In the genomic region with DNA sequence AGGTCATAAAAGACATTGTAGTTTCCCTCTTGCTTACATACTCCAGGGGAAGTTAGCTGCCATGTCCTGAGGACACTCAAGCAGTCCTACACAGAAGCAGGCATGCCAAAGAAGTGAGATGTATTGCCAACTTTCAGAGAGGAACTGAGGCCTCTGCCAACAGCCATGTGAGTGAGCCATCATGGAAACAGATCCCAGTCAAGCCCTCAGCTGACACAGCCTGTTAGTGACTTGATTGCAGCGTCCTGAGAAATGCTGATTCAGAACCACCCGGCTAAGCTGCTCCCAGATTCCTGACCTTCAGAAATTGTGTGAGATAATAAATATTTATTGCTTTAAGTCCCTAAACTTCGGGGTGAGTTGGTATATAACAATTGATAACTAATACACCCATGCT, we compare ENCODE assay signal across 11 cellular contexts. TPM values are rescaled to one million over a fixed set of nuclear protein-coding genes. Genes with fewer than 3 reads are reported as not detected.
A peak's percentile ranks its signal among the peaks of the same experiment; 100 is the strongest.
DNase-seq lines count a peak whose midpoint lies in the region; ATAC-seq and TF ChIP-seq lines count a peak whose summit lies in the region.
"Had no signal": no experiment of that assay in that cellular context is flagged by ENCODE, and none has a peak within 500 bp of the region (broad histone marks: within the 10 kb centered on the region; RNA-seq: fewer than 3 reads in every experiment).

No MANE protein-coding gene starts in this region.

- H3K4me2 ChIP-seq in IMR-90 (ENCODE audit: low read depth, low read length) = no peak overlapping the region

- no peaks in the 10 kb centered on the region; the same call in 1 of the 2 replicates for H3K27me3 ChIP-seq in IMR-90 (ENCODE audit: control insufficient read depth, insufficient read depth, low read length)
- no peaks in the 10 kb centered on the region for H3K27me3 ChIP-seq in stomach
- H3K27me3 ChIP-seq in spleen (replicated peaks in 1 of 7) = no peaks in the 10 kb centered on the region

- TF ChIP-seq CTCF in IMR-90 (conservative IDR thresholded peaks at IDR 0.05; ENCODE audit: low read depth, low read length) = no peak
- TF ChIP-seq CTCF in VCaP (conservative IDR thresholded peaks at IDR 0.05) = no peak
- no peak for TF ChIP-seq CTCF in stomach (IDR thresholded peaks at IDR 0.05)
- TF ChIP-seq CTCF in spleen (IDR thresholded peaks at IDR 0.05 in 8 of 11, conservative IDR thresholded peaks at IDR 0.05 in 3 of 11) = no peak

- no peaks in the 10 kb centered on the region for H4K20me1 ChIP-seq in IMR-90 (ENCODE audit: insufficient read depth, low read length)

- H2BK120ac ChIP-seq in IMR-90 (ENCODE audit: low read depth, low read length) = no peak overlapping the region

- TF ChIP-seq EP300 in stomach (IDR thresholded peaks at IDR 0.05) = no peak

- no peak for TF ChIP-seq RAD21 in IMR-90 (IDR thresholded peaks at IDR 0.05; ENCODE audit: low read length)

- ATAC-seq in IMR-90 (ENCODE audit: low read depth) = no peak
- ATAC-seq in HG03460 (IDR thresholded peaks at IDR 0.05; ENCODE audit: unreplicated experiment) = no peak

- H3K9me3 ChIP-seq in IMR-90 (ENCODE audit: control insufficient read depth, insufficient read depth, low read length) (no peaks in the 10 kb centered on the region), stomach (no peaks in the 10 kb centered on the region), spleen (no peaks in the 10 kb centered on the region)

- H3K23ac ChIP-seq in IMR-90 (ENCODE audit: low read depth, low read length) = no peak overlapping the region

- TF ChIP-seq POLR2A in IMR-90 (IDR thresholded peaks at IDR 0.05; ENCODE audit: low read depth, low read length) = no peak
- TF ChIP-seq POLR2A in stomach (IDR thresholded peaks at IDR 0.05) = no peak
- no peak for TF ChIP-seq POLR2A in spleen (IDR thresholded peaks at IDR 0.05)

- no peak overlapping the region for H3K18ac ChIP-seq in IMR-90 (ENCODE audit: low read depth, low read length)

- no peak overlapping the region for H3K4me3 ChIP-seq in IMR-90 (ENCODE audit: insufficient read depth, low read depth, low read length)
- H3K4me3 ChIP-seq in stomach = no peak overlapping the region
- no peak overlapping the region for H3K4me3 ChIP-seq in spleen

- H2AFZ ChIP-seq in IMR-90 (replicated peaks; ENCODE audit: low read length, poor library complexity) = no peak overlapping the region

- POLR2A ChIA-PET in IMR-90 (lab: Charles Lee; ENCODE audit: unreplicated experiment) = no interaction called here

- no peak overlapping the region for H3K56ac ChIP-seq in IMR-90 (ENCODE audit: extremely low read depth, insufficient read depth, low read length)

- no CpG with 5 or more reads among the region's 3 CpGs for WGBS in IMR-90 (ENCODE audit: extremely low coverage in 2 of 2, insufficient read length in 1 of 2), 2 experiments
- WGBS in stomach, 5 donors = 23 to 51% (median 39%) methylated on average over 3 of the region's 3 CpGs
- WGBS in spleen, 5 donors = 75 to 82% (median 80%) methylated on average over 3 of the region's 3 CpGs

- no peak overlapping the region for H2AK9ac ChIP-seq in IMR-90 (replicated peaks; ENCODE audit: low read depth, low read length, poor library complexity)

- H4K91ac ChIP-seq in IMR-90 (ENCODE audit: insufficient read depth, low read depth, low read length) = no peak overlapping the region

- no peak overlapping the region for H2BK15ac ChIP-seq in IMR-90 (ENCODE audit: low read depth, low read length)

- BruUV-seq in IMR-90 (replicated peaks; lab: Mats Ljungman, UMichigan) = no TSS peak

- H3K4me1 ChIP-seq in IMR-90 (ENCODE audit: control insufficient read depth, insufficient read depth, low read length) = no peaks in the 10 kb centered on the region; the same call in 1 of the 2 replicates
- peaks cover 13 to 42% (median 26%) of the 10 kb centered on the region in 4 donors for H3K4me1 ChIP-seq in stomach
- H3K4me1 ChIP-seq in spleen = no peaks in the 10 kb centered on the region

- no peaks in the 10 kb centered on the region for H3K79me1 ChIP-seq in IMR-90 (ENCODE audit: low read depth in 1 of 2, low read length in 2 of 2)

- CTCF ChIA-PET in IMR-90 (lab: Yijun Ruan, JAX) = interaction anchor here (0.7 kb wide), 1 partner anchor 156 kb away, joined by 3 read pairs; no protein-coding TSS in a partner anchor

- H3K14ac ChIP-seq in IMR-90 (replicated peaks; ENCODE audit: low read depth, low read length) = no peak overlapping the region

- H4K8ac ChIP-seq in IMR-90 (ENCODE audit: low read depth in 2 of 2, low read length in 2 of 2) = no peak overlapping the region

- in situ Hi-C loops in IMR-90 (cut with MboI; ENCODE audit: low sequenced_read_pairs) = no loop called here

- DNase-seq in IMR-90 (no peak), iris pigment epithelial cell (ENCODE audit: low read depth) (peak; percentile 4), stomach (peak; percentile 66), NCI-H187 (lab: John Stamatoyannopoulos, UW) (no peak), spleen (no peak)
- DNase-seq in stimulated activated CD4-positive, alpha-beta T cell treated with anti-CD3 and anti-CD28 coated beads, Interleukin-12 subunit alpha, Interleukin-12 subunit beta, amount 100 ng/mL, for 4 hours = no peak
- DNase-seq: hippocampal formation had no signal

- H3K36me3 ChIP-seq in IMR-90 (ENCODE audit: control insufficient read depth, insufficient read depth, low read length) = no peaks in the 10 kb centered on the region
- no peaks in the 10 kb centered on the region for H3K36me3 ChIP-seq in stomach
- H3K36me3 ChIP-seq in spleen = no peaks in the 10 kb centered on the region

- no peaks in the 10 kb centered on the region for H3K9me1 ChIP-seq in IMR-90 (ENCODE audit: insufficient read depth, low read length)

- no peak overlapping the region for H4K5ac ChIP-seq in IMR-90 (ENCODE audit: low read depth, low read length)

- H3K9ac ChIP-seq in IMR-90 (ENCODE audit: low read depth, low read length) = no peak overlapping the region

- intact Hi-C loops in IMR-90 (cut with micrococcal nuclease) = no loop called here
- intact Hi-C loops in stomach (cut with DNase I; ENCODE audit: low total_unique reads) = no loop called here
- intact Hi-C loops in spleen (cut with DNase I; ENCODE audit: low total_unique reads) = no loop called here

- no peak overlapping the region for H2BK20ac ChIP-seq in IMR-90 (ENCODE audit: low read depth, low read length)

- no peak overlapping the region for H2BK5ac ChIP-seq in IMR-90 (ENCODE audit: low read depth, low read length, poor library complexity, severe bottlenecking)

- H3K27ac ChIP-seq in IMR-90 (ENCODE audit: insufficient read depth, low read length) (no peak overlapping the region), VCaP (peak overlapping the region; percentile 63), stomach (peak overlapping the region; percentile 58 to 85 (median 77)), spleen (no peak overlapping the region)

- no peak overlapping the region for H2AK5ac ChIP-seq in IMR-90 (ENCODE audit: low read depth, low read length)

- H3K4ac ChIP-seq in IMR-90 (ENCODE audit: low read depth, low read length) = no peak overlapping the region

- dilution Hi-C loops in IMR-90 (cut with HindIII; ENCODE audit: low sequenced_read_pairs, unreplicated experiment) = no loop called here

TF ChIP-seq in IMR-90, 13 proteins besides CTCF, POLR2A, EP300 and RAD21:
- TF ChIP-seq CEBPB (IDR thresholded peaks at IDR 0.05; ENCODE audit: low read depth, low read length) (no peak), MAZ (IDR thresholded peaks at IDR 0.05; ENCODE audit: borderline replicate concordance, low read depth, low read length) (no peak), MXI1 (IDR thresholded peaks at IDR 0.05; ENCODE audit: borderline replicate concordance, low read depth, low read length) (no peak), MAFK (IDR thresholded peaks at IDR 0.05; ENCODE audit: low read depth, low read length) (0 out of 2 replicates have a peak, but pooled peaks have one; percentile 2)
- TF ChIP-seq, protein P1, sequence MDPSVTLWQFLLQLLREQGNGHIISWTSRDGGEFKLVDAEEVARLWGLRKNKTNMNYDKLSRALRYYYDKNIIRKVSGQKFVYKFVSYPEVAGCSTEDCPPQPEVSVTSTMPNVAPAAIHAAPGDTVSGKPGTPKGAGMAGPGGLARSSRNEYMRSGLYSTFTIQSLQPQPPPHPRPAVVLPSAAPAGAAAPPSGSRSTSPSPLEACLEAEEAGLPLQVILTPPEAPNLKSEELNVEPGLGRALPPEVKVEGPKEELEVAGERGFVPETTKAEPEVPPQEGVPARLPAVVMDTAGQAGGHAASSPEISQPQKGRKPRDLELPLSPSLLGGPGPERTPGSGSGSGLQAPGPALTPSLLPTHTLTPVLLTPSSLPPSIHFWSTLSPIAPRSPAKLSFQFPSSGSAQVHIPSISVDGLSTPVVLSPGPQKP (IDR thresholded peaks at IDR 0.05; ENCODE audit: borderline replicate concordance, low read depth, low read length) = no peak

RNA-seq across cellular contexts. Expression of a gene that starts 38.1 kb away (rescaled TPM):
- total RNA-seq in IMR-90 (2012; rRNA removed) (not detected in 2 replicates), stomach (1 to 10 TPM in 2 of 5 donors, under 1 TPM in 1, not detected in 2; 0.89 to 6.8 (median 2.9) TPM), spleen (not detected)
- polyA plus RNA-seq in IMR-90 (2012; rRNA removed) (not detected in 2 replicates), stomach (1 to 10 TPM; 4.9 to 9.8 (median 7.6) TPM), spleen (not detected)
- not detected in 2 replicates for polyA plus RNA-seq in IMR-90 (2012; cell fraction: cytosol; rRNA removed)
- not detected in 2 replicates for polyA plus RNA-seq in IMR-90 (2012; cell fraction: nucleus; rRNA removed; ENCODE audit: low replicate concordance)
- total RNA-seq: natural killer cell treated with Interleukin-12 subunit alpha and Interleukin-12 subunit beta and Interleukin-15 and Interleukin-18, amount 100 ng/mL, for 72 hours; OCI-LY7 had no signal

RNA-seq across cellular contexts. Expression of a gene that starts 54.2 kb away (rescaled TPM):
- total RNA-seq in IMR-90 (2012; rRNA removed) (18.5 and 58.3 TPM in 2 replicates), stomach (10 to 100 TPM in 4 of 5 donors, not detected in 1; 10.7 to 29.9 (median 20.8) TPM), spleen (10 to 100 TPM in 4 of 7 donors, 1 to 10 TPM in 3; 7.5 to 16.0 (median 11.0) TPM)
- polyA plus RNA-seq in IMR-90 (2012; rRNA removed) (20.9 and 25.1 TPM in 2 replicates), stomach (10 to 100 TPM; 23.2 to 29.4 (median 29.3) TPM), spleen (10 to 100 TPM; 15.0 to 20.3 (median 16.6) TPM)
- 14.7 and 19.9 TPM in 2 replicates for polyA plus RNA-seq in IMR-90 (2012; cell fraction: cytosol; rRNA removed)
- 4.0 and 13.8 TPM in 2 replicates for polyA plus RNA-seq in IMR-90 (2012; cell fraction: nucleus; rRNA removed; ENCODE audit: low replicate concordance)

Comparison
In these comparisons a context has a peak if more than half of its experiments do, and no peak if none do; other contexts are left out.
1. DNase-seq: peak in iris pigment epithelial cell (single experiment) and stomach (single experiment); none in IMR-90 (single experiment), stimulated activated CD4-positive, alpha-beta T cell treated with anti-CD3 and anti-CD28 coated beads, Interleukin-12 subunit alpha, Interleukin-12 subunit beta, amount 100 ng/mL, for 4 hours (single experiment), NCI-H187 (0 of 2) and spleen (single experiment).
2. H3K27ac ChIP-seq: peak in VCaP (single experiment) and stomach (5 of 5); none in IMR-90 (single experiment) and spleen (0 of 8).